Comparison of ENCODE assay signal across 8 cellular contexts in the genomic region with DNA sequence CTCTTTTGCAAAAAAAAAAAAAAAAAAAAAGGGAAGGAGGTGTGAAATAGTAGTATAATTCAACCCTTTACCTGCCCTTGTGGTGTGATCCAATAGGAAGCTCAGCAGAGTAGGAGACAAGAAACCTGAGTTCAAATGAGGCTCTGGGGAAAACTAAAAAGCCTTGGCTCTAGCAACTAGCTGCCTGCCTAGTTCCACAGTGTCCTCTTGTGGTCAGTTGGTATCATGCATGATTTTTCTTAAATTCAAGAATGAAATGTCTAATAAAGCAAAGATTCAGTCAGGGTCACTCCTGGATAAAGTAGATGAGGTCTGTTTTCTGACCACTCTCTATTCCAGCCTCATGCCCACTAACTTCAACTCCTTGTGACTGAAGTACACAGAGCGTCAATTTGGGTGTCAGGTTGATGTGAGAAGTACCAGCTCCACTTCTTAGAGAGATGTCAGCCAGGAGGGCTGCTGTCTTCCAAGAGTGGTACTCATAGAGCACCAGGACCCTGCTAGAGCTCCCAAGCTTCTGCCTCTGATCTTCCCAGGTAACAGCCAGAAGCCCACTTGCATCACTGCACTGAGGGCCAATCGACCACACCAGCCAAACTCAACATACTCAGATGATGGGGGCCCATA. TPM values are rescaled to one million over a fixed set of nuclear protein-coding genes. Genes with fewer than 3 reads are reported as not detected.
DNase-seq lines count a peak whose midpoint lies in the region; ATAC-seq, FAIRE-seq and TF ChIP-seq lines count a peak whose summit lies in the region.

No MANE protein-coding gene starts in this region.

- H3K4me3 Mint-ChIP-seq in Caco-2 (ENCODE audit: unreplicated experiment), result no peak overlapping the region
- H3K4me3 Mint-ChIP-seq in activated CD8-positive, alpha-beta T cell treated with anti-CD3 and anti-CD28 coated beads for 36 hours, result no peak overlapping the region
- H3K4me3 Mint-ChIP-seq in naive thymus-derived CD8-positive, alpha-beta T cell, result no peak overlapping the region

- H3K27me3 ChIP-seq in Caco-2 (replicated peaks; ENCODE audit: control insufficient read depth, insufficient read depth, low read length), result no peaks in the 10 kb centered on the region
- no peaks in the 10 kb centered on the region for H3K27me3 ChIP-seq in keratinocyte (ENCODE audit: control insufficient read depth, extremely low read depth, insufficient read depth, low read length)

- peak in 1 of 2 experiments; percentile 54 for DNase-seq in Caco-2
- DNase-seq in NCI-H2171 treated with DMSO at 0.1 percent for 48 hours (lab: John Stamatoyannopoulos, UW), result peak; percentile 91
- DNase-seq in activated CD8-positive, alpha-beta T cell treated with anti-CD3 and anti-CD28 coated beads for 36 hours, result peak; percentile 55
- DNase-seq in keratinocyte (ENCODE audit: low read depth, low spot score), result no peak
- DNase-seq in posterior cingulate gyrus, result no peak
- DNase-seq in naive thymus-derived CD8-positive, alpha-beta T cell, result no peak

- dilution Hi-C loops in keratinocyte (cut with MboI; ENCODE audit: extremely low pct_ligation_motif_present, low sequenced_read_pairs), result no loop called here

- intact Hi-C loops in Caco-2 (cut with micrococcal nuclease; ENCODE audit: unreplicated experiment), result loop anchor here (1.0 to 10.0 kb wide), 4 partner anchors 87 to 735 kb away; no protein-coding TSS in a partner anchor
- intact Hi-C loops in activated CD8-positive, alpha-beta T cell treated with anti-CD3 and anti-CD28 coated beads for 36 hours (cut with micrococcal nuclease), result loop anchor here (5.0 to 10.0 kb wide), 2 partner anchors 267 to 735 kb away; no protein-coding TSS in a partner anchor
- intact Hi-C loops in posterior cingulate gyrus (cut with DNase I), result loop anchor here (2.0 to 10.0 kb wide), 2 partner anchors 269 to 735 kb away; no protein-coding TSS in a partner anchor

- H3K9me3 Mint-ChIP-seq in Caco-2 (ENCODE audit: unreplicated experiment), result no peaks in the 10 kb centered on the region
- no peaks in the 10 kb centered on the region for H3K9me3 Mint-ChIP-seq in activated CD8-positive, alpha-beta T cell treated with anti-CD3 and anti-CD28 coated beads for 36 hours
- no peaks in the 10 kb centered on the region for H3K9me3 Mint-ChIP-seq in naive thymus-derived CD8-positive, alpha-beta T cell

- H3K27ac Mint-ChIP-seq in Caco-2 (ENCODE audit: unreplicated experiment), result no peak overlapping the region
- H3K27ac Mint-ChIP-seq in activated CD8-positive, alpha-beta T cell treated with anti-CD3 and anti-CD28 coated beads for 36 hours, result peak overlapping the region; percentile 24
- H3K27ac Mint-ChIP-seq in naive thymus-derived CD8-positive, alpha-beta T cell, result peak overlapping the region in 1 of 10 donors; percentile 19

- no peaks in the 10 kb centered on the region for H3K27me3 Mint-ChIP-seq in Caco-2 (ENCODE audit: insufficient read depth, unreplicated experiment)
- H3K27me3 Mint-ChIP-seq in activated CD8-positive, alpha-beta T cell treated with anti-CD3 and anti-CD28 coated beads for 36 hours, result no peaks in the 10 kb centered on the region
- no peaks in the 10 kb centered on the region for H3K27me3 Mint-ChIP-seq in naive thymus-derived CD8-positive, alpha-beta T cell

- CTCF ChIA-PET in Caco-2 (lab: Charles Lee), result interaction anchor here (0.6 to 3.4 kb wide), 8 partner anchors 10 to 736 kb away, joined by 3 to 32 read pairs (median 3); partner anchors contain the start of gene LSM5
- CTCF ChIA-PET in activated CD8-positive, alpha-beta T cell treated with anti-CD3 and anti-CD28 coated beads for 36 hours (lab: Charles Lee), result interaction anchor here (0.7 to 3.5 kb wide), 7 partner anchors 10 to 736 kb away, joined by 3 to 31 read pairs (median 4); partner anchors contain the start of gene LSM5

- H3K4me1 Mint-ChIP-seq in Caco-2 (ENCODE audit: low read depth, unreplicated experiment), result peaks cover 3% of the 10 kb centered on the region
- H3K4me1 Mint-ChIP-seq in activated CD8-positive, alpha-beta T cell treated with anti-CD3 and anti-CD28 coated beads for 36 hours (ENCODE audit: low read depth), result peaks cover 7% of the 10 kb centered on the region
- peaks cover 6 to 19% (median 8%) of the 10 kb centered on the region in 4 donors for H3K4me1 Mint-ChIP-seq in naive thymus-derived CD8-positive, alpha-beta T cell

- no peaks in the 10 kb centered on the region for H4K20me1 ChIP-seq in keratinocyte (ENCODE audit: control insufficient read depth, extremely low read depth, insufficient read depth, low read length)

- TF ChIP-seq CTCF in Caco-2 (IDR thresholded peaks at IDR 0.05; ENCODE audit: insufficient read depth in 1 of 2, low read depth in 1 of 2, low read length in 1 of 2, severe bottlenecking in 1 of 2, unreplicated experiment in 1 of 2) (peak; percentile 86 to 95), keratinocyte (optimal IDR thresholded peaks at IDR 0.05 in 1 of 3, IDR thresholded peaks at IDR 0.05 in 1 of 3, conservative IDR thresholded peaks at IDR 0.05 in 1 of 3; ENCODE audit: extremely low read depth in 1 of 3, insufficient read depth in 2 of 3, low read length in 3 of 3) (peak; percentile 76 to 96 (median 91))
- peak; percentile 65 for TF ChIP-seq CTCF in activated CD8-positive, alpha-beta T cell treated with anti-CD3 and anti-CD28 coated beads for 36 hours (IDR thresholded peaks at IDR 0.05)

- no peaks in the 10 kb centered on the region for H3K9me3 ChIP-seq in Caco-2
- H3K9me3 ChIP-seq in keratinocyte (ENCODE audit: control insufficient read depth, low read depth, low read length), result no peaks in the 10 kb centered on the region

- H3K4me2 ChIP-seq in keratinocyte (ENCODE audit: control insufficient read depth, extremely low read depth, insufficient read depth, low read depth, low read length), result no peak overlapping the region

- no peak overlapping the region for H2AFZ ChIP-seq in keratinocyte (ENCODE audit: control insufficient read depth, low read length)

- peak; percentile 90 for FAIRE-seq in keratinocyte (lab: Jason Lieb, UNC)

- no peak overlapping the region for H3K9ac ChIP-seq in keratinocyte (ENCODE audit: control insufficient read depth, extremely low read depth, insufficient read depth, low read length)

- H3K36me3 Mint-ChIP-seq in Caco-2 (ENCODE audit: insufficient read depth, unreplicated experiment), result no peaks in the 10 kb centered on the region
- H3K36me3 Mint-ChIP-seq in activated CD8-positive, alpha-beta T cell treated with anti-CD3 and anti-CD28 coated beads for 36 hours (ENCODE audit: low read depth), result no peaks in the 10 kb centered on the region
- H3K36me3 Mint-ChIP-seq in naive thymus-derived CD8-positive, alpha-beta T cell, result peaks cover 0 to 1% (median 0%) of the 10 kb centered on the region in 3 donors

- H3K4me3 ChIP-seq in Caco-2 (ENCODE audit: low read depth, low read length) (no peak overlapping the region), keratinocyte (ENCODE audit: control insufficient read depth in 2 of 3, extremely low read depth in 1 of 3, insufficient read depth in 2 of 3, low read depth in 1 of 3, low read length in 3 of 3) (no peak overlapping the region)

- no TSS peak for BruUV-seq in Caco-2 (replicated peaks; lab: Mats Ljungman, UMichigan)

- H3K27ac ChIP-seq in keratinocyte (ENCODE audit: control insufficient read depth, insufficient read depth, low read length), result no peak overlapping the region

- POLR2A ChIA-PET in Caco-2 (lab: Charles Lee), result no interaction called here
- POLR2A ChIA-PET in activated CD8-positive, alpha-beta T cell treated with anti-CD3 and anti-CD28 coated beads for 36 hours (lab: Charles Lee), result no interaction called here
- POLR2A ChIA-PET in naive thymus-derived CD8-positive, alpha-beta T cell (lab: Charles Lee), result interaction anchor here (0.7 kb wide), 1 partner anchor 662 kb away, joined by 3 read pairs; no protein-coding TSS in a partner anchor

- ATAC-seq in GM21423 (IDR thresholded peaks at IDR 0.05; ENCODE audit: unreplicated experiment) (peak; percentile 50), GM18867 (IDR thresholded peaks at IDR 0.05; ENCODE audit: unreplicated experiment) (no peak)
- peak; percentile 53 for ATAC-seq in activated CD8-positive, alpha-beta T cell treated with anti-CD3 and anti-CD28 coated beads for 36 hours
- no peak for ATAC-seq in naive thymus-derived CD8-positive, alpha-beta T cell

- no peaks in the 10 kb centered on the region for H3K36me3 ChIP-seq in Caco-2 (ENCODE audit: control insufficient read depth, insufficient read depth, low read length)
- H3K36me3 ChIP-seq in keratinocyte (ENCODE audit: control insufficient read depth in 2 of 2, extremely low read depth in 1 of 2, insufficient read depth in 2 of 2, low read length in 2 of 2), result no peaks in the 10 kb centered on the region

- H3K79me2 ChIP-seq in keratinocyte (ENCODE audit: control insufficient read depth, insufficient read depth, low read length), result no peaks in the 10 kb centered on the region

- H3K9me1 ChIP-seq in keratinocyte (ENCODE audit: control insufficient read depth, extremely low read depth, insufficient read depth, low read length), result no peaks in the 10 kb centered on the region

- peaks cover 5% of the 10 kb centered on the region; the same call in 1 of the 2 replicates for H3K4me1 ChIP-seq in Caco-2
- H3K4me1 ChIP-seq in keratinocyte (ENCODE audit: control insufficient read depth, extremely low read depth, insufficient read depth, low read length), result peaks cover 34% of the 10 kb centered on the region

RNA-seq across cellular contexts. Expression of gene LSM5, which starts 10.5 kb away (rescaled TPM):
- 100.0 and 101 TPM in 2 replicates for total RNA-seq in Caco-2 (2022)
- 100 to 1,000 TPM; 122 to 124 TPM for total RNA-seq in activated CD8-positive, alpha-beta T cell treated with anti-CD3 and anti-CD28 coated beads for 36 hours
- polyA plus RNA-seq in keratinocyte, result 27.0 to 90.2 TPM (median 35.1 TPM) in 3 replicates
- 35.6 TPM for polyA plus RNA-seq in keratinocyte (2011; ENCODE audit: low read depth)
- polyA plus RNA-seq in keratinocyte (2011; cell fraction: cytosol; rRNA removed), result 43.1 and 56.6 TPM in 2 replicates
- polyA plus RNA-seq in keratinocyte (2011; cell fraction: nucleus; rRNA removed), result 10.3 and 29.9 TPM in 2 replicates
- polyA plus RNA-seq in keratinocyte (2012; ENCODE audit: low replicate concordance), result 42.2 and 61.6 TPM in 2 replicates
- 0.43 to 12.3 TPM (median 4.2 TPM) in 3 replicates for polyA minus RNA-seq in keratinocyte
- 9.6 TPM for polyA minus RNA-seq in keratinocyte (2011; cell fraction: cytosol; rRNA and poly(A)+ RNA removed)
- polyA minus RNA-seq in keratinocyte (2011; cell fraction: nucleus; rRNA and poly(A)+ RNA removed), result 2.4 and 2.9 TPM in 2 replicates
- 10 to 100 TPM; 45.9 to 56.9 TPM for total RNA-seq in naive thymus-derived CD8-positive, alpha-beta T cell
- 100 to 1,000 TPM; 141 to 179 (median 174) TPM for polyA plus RNA-seq in naive thymus-derived CD8-positive, alpha-beta T cell

RNA-seq across cellular contexts. Expression of gene AVL9, which starts 15.6 kb away (rescaled TPM):
- total RNA-seq in Caco-2 (2022), result 39.7 and 41.0 TPM in 2 replicates
- 10 to 100 TPM; 54.0 to 63.5 TPM for total RNA-seq in activated CD8-positive, alpha-beta T cell treated with anti-CD3 and anti-CD28 coated beads for 36 hours
- 15.3 to 22.2 TPM (median 17.1 TPM) in 3 replicates for polyA plus RNA-seq in keratinocyte
- 31.8 TPM for polyA plus RNA-seq in keratinocyte (2011; ENCODE audit: low read depth)
- 10.0 and 18.7 TPM in 2 replicates for polyA plus RNA-seq in keratinocyte (2011; cell fraction: cytosol; rRNA removed)
- 26.7 and 27.3 TPM in 2 replicates for polyA plus RNA-seq in keratinocyte (2011; cell fraction: nucleus; rRNA removed)
- 16.3 and 18.4 TPM in 2 replicates for polyA plus RNA-seq in keratinocyte (2012; ENCODE audit: low replicate concordance)
- polyA minus RNA-seq in keratinocyte, result 23.0 to 37.4 TPM (median 31.4 TPM) in 3 replicates
- 9.8 TPM for polyA minus RNA-seq in keratinocyte (2011; cell fraction: cytosol; rRNA and poly(A)+ RNA removed)
- 21.9 and 32.0 TPM in 2 replicates for polyA minus RNA-seq in keratinocyte (2011; cell fraction: nucleus; rRNA and poly(A)+ RNA removed)
- 10 to 100 TPM; 44.5 to 45.3 TPM for total RNA-seq in naive thymus-derived CD8-positive, alpha-beta T cell
- 10 to 100 TPM; 10.4 to 13.4 (median 12.5) TPM for polyA plus RNA-seq in naive thymus-derived CD8-positive, alpha-beta T cell

Comparison
In these comparisons a context has a peak if more than half of its experiments do, and no peak if none do; other contexts are left out.
1. DNase-seq: peak in NCI-H2171 treated with DMSO at 0.1 percent for 48 hours (single experiment) and activated CD8-positive, alpha-beta T cell treated with anti-CD3 and anti-CD28 coated beads for 36 hours (single experiment); none in keratinocyte (single experiment), posterior cingulate gyrus (0 of 10) and naive thymus-derived CD8-positive, alpha-beta T cell (0 of 10).
2. ATAC-seq: peak in GM21423 (single experiment) and activated CD8-positive, alpha-beta T cell treated with anti-CD3 and anti-CD28 coated beads for 36 hours (single experiment); none in naive thymus-derived CD8-positive, alpha-beta T cell (0 of 2) and GM18867 (single experiment).
3. Peak in every context shown above with its lines, with median percentiles within 50 percentile points of each other: CTCF ChIP-seq.